In the genomic region with DNA sequence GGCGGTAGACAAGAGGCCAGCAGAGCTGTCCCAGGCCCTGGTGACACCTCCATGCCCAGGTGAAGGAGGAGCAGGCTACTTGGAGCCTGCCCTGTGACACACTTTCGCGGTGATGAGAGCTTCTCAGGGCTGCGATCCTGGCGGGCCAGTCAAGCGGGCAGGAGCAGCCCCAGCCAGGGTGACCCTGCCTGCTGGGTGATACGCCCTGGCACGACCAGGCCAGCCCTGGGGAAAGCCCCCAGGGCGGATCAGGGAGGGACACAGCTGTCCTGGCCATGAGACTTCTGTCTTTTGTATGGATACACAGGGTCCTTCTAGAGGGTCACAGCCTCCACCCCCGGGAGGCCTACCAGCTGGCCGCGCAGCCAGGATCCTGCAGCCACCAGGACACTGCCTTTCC, we compare ENCODE assay signal across 1 cellular context.
TF ChIP-seq lines count a peak whose summit lies in the region.

No MANE protein-coding gene starts in this region.

TF ChIP-seq in IMR-90, 13 proteins besides CTCF, POLR2A, EP300 and RAD21:
- no peak for TF ChIP-seq MAZ (IDR thresholded peaks at IDR 0.05; ENCODE audit: borderline replicate concordance, low read depth, low read length)
- TF ChIP-seq BHLHE40 (IDR thresholded peaks at IDR 0.05; ENCODE audit: low read depth, low read length): no peak
- no peak for TF ChIP-seq NFE2L2 (IDR thresholded peaks at IDR 0.05; ENCODE audit: low read depth, low read length)
- TF ChIP-seq MAFK (IDR thresholded peaks at IDR 0.05; ENCODE audit: low read depth, low read length): no peak
- no peak for TF ChIP-seq RFX5 (IDR thresholded peaks at IDR 0.05; ENCODE audit: low read depth, low read length)
- no peak for TF ChIP-seq MXI1 (IDR thresholded peaks at IDR 0.05; ENCODE audit: borderline replicate concordance, low read depth, low read length)
- TF ChIP-seq CHD1 (IDR thresholded peaks at IDR 0.05; ENCODE audit: low read depth, low read length): no peak
- TF ChIP-seq, protein P1, sequence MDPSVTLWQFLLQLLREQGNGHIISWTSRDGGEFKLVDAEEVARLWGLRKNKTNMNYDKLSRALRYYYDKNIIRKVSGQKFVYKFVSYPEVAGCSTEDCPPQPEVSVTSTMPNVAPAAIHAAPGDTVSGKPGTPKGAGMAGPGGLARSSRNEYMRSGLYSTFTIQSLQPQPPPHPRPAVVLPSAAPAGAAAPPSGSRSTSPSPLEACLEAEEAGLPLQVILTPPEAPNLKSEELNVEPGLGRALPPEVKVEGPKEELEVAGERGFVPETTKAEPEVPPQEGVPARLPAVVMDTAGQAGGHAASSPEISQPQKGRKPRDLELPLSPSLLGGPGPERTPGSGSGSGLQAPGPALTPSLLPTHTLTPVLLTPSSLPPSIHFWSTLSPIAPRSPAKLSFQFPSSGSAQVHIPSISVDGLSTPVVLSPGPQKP (IDR thresholded peaks at IDR 0.05; ENCODE audit: borderline replicate concordance, low read depth, low read length): no peak
- TF ChIP-seq, protein P2, sequence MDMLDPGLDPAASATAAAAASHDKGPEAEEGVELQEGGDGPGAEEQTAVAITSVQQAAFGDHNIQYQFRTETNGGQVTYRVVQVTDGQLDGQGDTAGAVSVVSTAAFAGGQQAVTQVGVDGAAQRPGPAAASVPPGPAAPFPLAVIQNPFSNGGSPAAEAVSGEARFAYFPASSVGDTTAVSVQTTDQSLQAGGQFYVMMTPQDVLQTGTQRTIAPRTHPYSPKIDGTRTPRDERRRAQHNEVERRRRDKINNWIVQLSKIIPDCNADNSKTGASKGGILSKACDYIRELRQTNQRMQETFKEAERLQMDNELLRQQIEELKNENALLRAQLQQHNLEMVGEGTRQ (IDR thresholded peaks at IDR 0.05; ENCODE audit: low read depth, low read length): no peak
- TF ChIP-seq SMC3 (IDR thresholded peaks at IDR 0.05; ENCODE audit: low read depth, low read length): no peak
